ENCODE assay signal across 12 cellular contexts in genomic region chr14:90288646-90289355, GRCh38. TPM values are rescaled to one million over a fixed set of nuclear protein-coding genes. Genes with fewer than 3 reads are reported as not detected.
DNase-seq lines count a peak whose midpoint lies in the region; ATAC-seq, FAIRE-seq and TF ChIP-seq lines count a peak whose summit lies in the region.
"Had no signal": no experiment of that assay in that cellular context is flagged by ENCODE, and none has a peak within 500 bp of the region (broad histone marks: within the 10 kb centered on the region; RNA-seq: fewer than 3 reads in every experiment).

No MANE protein-coding gene starts in this region.

- intact Hi-C loops in left cardiac atrium (cut with DNase I): no loop called here

- H3K27ac ChIP-seq in HL-60 (replicated peaks): peak overlapping the region; percentile 62
- H3K27ac ChIP-seq: cardiac muscle cell had no signal

- peak; percentile 89 for FAIRE-seq in GM18507 (lab: Jason Lieb, UNC)
- FAIRE-seq: H54 had no signal

- DNase-seq in GM18507 (ENCODE audit: extremely low spot score, insufficient read length, low read depth) (peak; percentile 54), HL-60 (ENCODE audit: low read depth in 1 of 2, low spot score in 1 of 2) (no peak), left cardiac atrium (peak; percentile 51), AML-193 (lab: John Stamatoyannopoulos, UW) (no peak), COLO829 (ENCODE audit: low spot score) (no peak), NCI-H2196 (lab: John Stamatoyannopoulos, UW; ENCODE audit: unreplicated experiment) (no peak), hepatic stellate cell (ENCODE audit: low spot score) (no peak)
- DNase-seq: activated CD4-positive, alpha-beta T cell treated with anti-CD3 and anti-CD28 coated beads, Interleukin-2, amount 10 ng/mL, durations not matched to agents 7 days and 5 days; COR-L47 had no signal

- TF ChIP-seq CTCF in HL-60 (IDR thresholded peaks at IDR 0.05; ENCODE audit: insufficient read depth, low read length): no peak

- no peak overlapping the region for H3K4me3 ChIP-seq in HL-60 (replicated peaks; ENCODE audit: insufficient read depth, low read length)
- H3K4me3 ChIP-seq: cardiac muscle cell had no signal

- no peaks in the 10 kb centered on the region for H3K27me3 ChIP-seq in HL-60 (ENCODE audit: insufficient read depth, poor library complexity, severe bottlenecking)
- H3K27me3 ChIP-seq: cardiac muscle cell had no signal

- ATAC-seq in GM21529 (IDR thresholded peaks at IDR 0.05; ENCODE audit: unreplicated experiment): peak; percentile 88
- ATAC-seq in left cardiac atrium: peak; percentile 78 to 88

RNA-seq across cellular contexts. Expression of gene PSMC1, which starts 32.4 kb away (rescaled TPM):
- 100 to 1,000 TPM in 1 of 2 donors, 10 to 100 TPM in 1; 93.7 to 114 TPM for total RNA-seq in left cardiac atrium

RNA-seq across cellular contexts. Expression of gene NRDE2, which starts 42.9 kb away (rescaled TPM):
- 10 to 100 TPM; 12.0 to 13.1 TPM for total RNA-seq in left cardiac atrium

Comparison
In these comparisons a context has a peak if more than half of its experiments do, and no peak if none do; other contexts are left out.
1. DNase-seq: peak in GM18507 (single experiment) and left cardiac atrium (single experiment); none in HL-60 (0 of 2), AML-193 (0 of 2), COLO829 (single experiment), NCI-H2196 (single experiment) and hepatic stellate cell (single experiment).